Comparison of ENCODE assay signal across 14 cellular contexts in the genomic region with DNA sequence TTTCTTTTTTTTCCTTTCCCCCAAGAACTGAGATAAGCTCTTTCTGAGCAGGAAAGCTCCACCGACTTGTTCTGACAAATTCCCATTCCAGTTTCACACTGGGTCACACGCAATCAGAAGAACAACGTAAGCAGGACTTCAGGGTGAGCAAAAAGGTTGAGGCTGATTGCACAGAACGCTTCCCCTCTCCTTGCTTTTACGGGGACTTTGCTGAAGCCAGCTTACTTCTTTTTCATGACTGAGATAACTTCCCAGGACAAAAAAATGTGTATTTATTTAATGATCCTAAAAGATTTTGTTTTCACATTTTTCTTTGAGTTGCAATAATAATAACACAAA.
DNase-seq lines count a peak whose midpoint lies in the region; ATAC-seq and TF ChIP-seq lines count a peak whose summit lies in the region.
"Had no signal": no experiment of that assay in that cellular context is flagged by ENCODE, and none has a peak within 500 bp of the region (broad histone marks: within the 10 kb centered on the region; RNA-seq: fewer than 3 reads in every experiment).

No MANE protein-coding gene starts in this region.

- TF ChIP-seq CTCF in Caco-2 (IDR thresholded peaks at IDR 0.05; ENCODE audit: insufficient read depth in 1 of 2, low read depth in 1 of 2, low read length in 1 of 2, severe bottlenecking in 1 of 2, unreplicated experiment in 1 of 2) = no peak
- no peak for TF ChIP-seq CTCF in WTC11 (IDR thresholded peaks at IDR 0.05)
- no peak for TF ChIP-seq CTCF in fibroblast of mammary gland (conservative IDR thresholded peaks at IDR 0.05; ENCODE audit: control insufficient read depth, insufficient read depth, low read depth, low read length)
- TF ChIP-seq CTCF in neural progenitor cell (IDR thresholded peaks at IDR 0.05) = no peak

- no peak for ATAC-seq in WTC11
- ATAC-seq: activated CD4-positive, alpha-beta T cell treated with anti-CD3 and anti-CD28 coated beads for 36 hours; activated T-cell treated with anti-CD3 and anti-CD28 coated beads, Interleukin-2, amount 50 U/mL, for 72 hours; upper lobe of right lung had no signal

- intact Hi-C loops in Caco-2 (cut with micrococcal nuclease; ENCODE audit: unreplicated experiment) = loop anchor here (5.0 kb wide), 1 partner anchor 154 kb away; the partner anchor contains the start of gene PHLDA1

- H3K27ac Mint-ChIP-seq in Caco-2 (ENCODE audit: unreplicated experiment) = peak overlapping the region; percentile 79
- peak overlapping the region; percentile 19; the same call in 1 of the 2 replicates for H3K27ac Mint-ChIP-seq in WTC11
- H3K27ac Mint-ChIP-seq in neural progenitor cell = no peak overlapping the region
- H3K27ac Mint-ChIP-seq: activated CD4-positive, alpha-beta T cell treated with anti-CD3 and anti-CD28 coated beads for 36 hours; activated T-cell treated with anti-CD3 and anti-CD28 coated beads, Interleukin-2, amount 50 U/mL, for 72 hours had no signal

- H3K36me3 ChIP-seq in Caco-2 (ENCODE audit: control insufficient read depth, insufficient read depth, low read length) (no peaks in the 10 kb centered on the region), neural progenitor cell (no peaks in the 10 kb centered on the region)
- H3K36me3 ChIP-seq: sigmoid colon, upper lobe of right lung had no signal

- no peak overlapping the region for H3K4me3 Mint-ChIP-seq in Caco-2 (ENCODE audit: unreplicated experiment)
- H3K4me3 Mint-ChIP-seq in WTC11 = no peak overlapping the region
- H3K4me3 Mint-ChIP-seq in neural progenitor cell = no peak overlapping the region
- H3K4me3 Mint-ChIP-seq: activated CD4-positive, alpha-beta T cell treated with anti-CD3 and anti-CD28 coated beads for 36 hours; activated T-cell treated with anti-CD3 and anti-CD28 coated beads, Interleukin-2, amount 50 U/mL, for 72 hours had no signal

- H3K27ac ChIP-seq in neural progenitor cell = no peak overlapping the region
- H3K27ac ChIP-seq: sigmoid colon, upper lobe of right lung had no signal

- H3K4me1 ChIP-seq in Caco-2 (peaks cover 36% of the 10 kb centered on the region), neural progenitor cell (peaks cover 22% of the 10 kb centered on the region)
- H3K4me1 ChIP-seq: sigmoid colon, upper lobe of right lung had no signal

- H3K9me3 Mint-ChIP-seq in Caco-2 (ENCODE audit: unreplicated experiment) (peaks cover 14% of the 10 kb centered on the region), WTC11 (peaks cover 9% of the 10 kb centered on the region; the same call in 1 of the 2 replicates), neural progenitor cell (no peaks in the 10 kb centered on the region)

- H4K20me1 ChIP-seq in neural progenitor cell (ENCODE audit: low read depth) = no peaks in the 10 kb centered on the region

- H3K4me3 ChIP-seq in Caco-2 (ENCODE audit: low read depth, low read length) = no peak overlapping the region
- H3K4me3 ChIP-seq in fibroblast of mammary gland (ENCODE audit: control insufficient read depth, low read depth, low read length) = no peak overlapping the region
- H3K4me3 ChIP-seq in neural progenitor cell = no peak overlapping the region
- H3K4me3 ChIP-seq: sigmoid colon, upper lobe of right lung had no signal

- H3K27me3 Mint-ChIP-seq in Caco-2 (ENCODE audit: insufficient read depth, unreplicated experiment) = no peaks in the 10 kb centered on the region
- peaks cover 3% of the 10 kb centered on the region for H3K27me3 Mint-ChIP-seq in WTC11 (ENCODE audit: low read depth)
- no peaks in the 10 kb centered on the region for H3K27me3 Mint-ChIP-seq in neural progenitor cell (ENCODE audit: insufficient read depth, low read depth)

- peaks cover 14% of the 10 kb centered on the region for H3K9me3 ChIP-seq in Caco-2
- no peaks in the 10 kb centered on the region for H3K9me3 ChIP-seq in neural progenitor cell (ENCODE audit: low read depth)
- H3K9me3 ChIP-seq: sigmoid colon, upper lobe of right lung had no signal

- peaks cover 28% of the 10 kb centered on the region for H3K4me1 Mint-ChIP-seq in Caco-2 (ENCODE audit: low read depth, unreplicated experiment)
- H3K4me1 Mint-ChIP-seq in WTC11 = peaks cover 55% of the 10 kb centered on the region
- peaks cover 24% of the 10 kb centered on the region for H3K4me1 Mint-ChIP-seq in neural progenitor cell

- CTCF ChIA-PET in Caco-2 (lab: Charles Lee) = no interaction called here
- CTCF ChIA-PET in WTC11 (lab: Charles Lee) = no interaction called here

- H3K36me3 Mint-ChIP-seq in Caco-2 (ENCODE audit: insufficient read depth, unreplicated experiment) (no peaks in the 10 kb centered on the region), WTC11 (no peaks in the 10 kb centered on the region), neural progenitor cell (no peaks in the 10 kb centered on the region)

- no peak overlapping the region for H3K4me2 ChIP-seq in neural progenitor cell

- POLR2A ChIA-PET in Caco-2 (lab: Charles Lee) = no interaction called here
- POLR2A ChIA-PET in WTC11 (lab: Charles Lee) = no interaction called here

- no peaks in the 10 kb centered on the region for H3F3A ChIP-seq in neural progenitor cell (ENCODE audit: low read depth)

- peak overlapping the region; percentile 70 for H2AFZ ChIP-seq in neural progenitor cell (replicated peaks)

- no peak overlapping the region for H3K9ac ChIP-seq in neural progenitor cell

- DNase-seq in Caco-2 = no peak
- DNase-seq in WTC11 (ENCODE audit: low spot score) = no peak
- peak; percentile 77 for DNase-seq in fibroblast of mammary gland (ENCODE audit: low read depth)
- no peak for DNase-seq in neural progenitor cell (ENCODE audit: low spot score)
- no peak for DNase-seq in AG08396 (ENCODE audit: low spot score)
- DNase-seq in middle frontal gyrus (ENCODE audit: extremely low spot score, low spot score) = no peak
- DNase-seq in pons (ENCODE audit: low spot score) = no peak
- DNase-seq in NCI-H526 treated with DMSO at 0.1 percent for 48 hours (lab: John Stamatoyannopoulos, UW) = no peak
- DNase-seq: activated CD4-positive, alpha-beta T cell treated with anti-CD3 and anti-CD28 coated beads for 36 hours; activated T-cell treated with anti-CD3 and anti-CD28 coated beads, Interleukin-2, amount 50 U/mL, for 72 hours; central memory CD4-positive, alpha-beta T cell; DND-41; sigmoid colon; upper lobe of right lung had no signal

- no TSS peak for BruUV-seq in Caco-2 (replicated peaks; lab: Mats Ljungman, UMichigan)

- H3K27me3 ChIP-seq in Caco-2 (replicated peaks; ENCODE audit: control insufficient read depth, insufficient read depth, low read length) (no peaks in the 10 kb centered on the region), neural progenitor cell (no peaks in the 10 kb centered on the region)
- H3K27me3 ChIP-seq: sigmoid colon, upper lobe of right lung had no signal

- no peaks in the 10 kb centered on the region for H3K79me2 ChIP-seq in neural progenitor cell (ENCODE audit: low read depth)

TF ChIP-seq in WTC11, 78 proteins besides CTCF, POLR2A, EP300 and RAD21 (continues in another document):
- TF ChIP-seq, protein P1, sequence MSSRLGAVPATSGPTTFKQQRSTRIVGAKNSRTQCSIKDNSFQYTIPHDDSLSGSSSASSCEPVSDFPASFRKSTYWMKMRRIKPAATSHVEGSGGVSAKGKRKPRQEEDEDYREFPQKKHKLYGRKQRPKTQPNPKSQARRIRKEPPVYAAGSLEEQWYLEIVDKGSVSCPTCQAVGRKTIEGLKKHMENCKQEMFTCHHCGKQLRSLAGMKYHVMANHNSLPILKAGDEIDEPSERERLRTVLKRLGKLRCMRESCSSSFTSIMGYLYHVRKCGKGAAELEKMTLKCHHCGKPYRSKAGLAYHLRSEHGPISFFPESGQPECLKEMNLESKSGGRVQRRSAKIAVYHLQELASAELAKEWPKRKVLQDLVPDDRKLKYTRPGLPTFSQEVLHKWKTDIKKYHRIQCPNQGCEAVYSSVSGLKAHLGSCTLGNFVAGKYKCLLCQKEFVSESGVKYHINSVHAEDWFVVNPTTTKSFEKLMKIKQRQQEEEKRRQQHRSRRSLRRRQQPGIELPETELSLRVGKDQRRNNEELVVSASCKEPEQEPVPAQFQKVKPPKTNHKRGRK (CRISPR knock-in tag; IDR thresholded peaks at IDR 0.05; ENCODE audit: borderline replicate concordance) = no peak
- TF ChIP-seq GABPB1 (CRISPR knock-in tag; IDR thresholded peaks at IDR 0.05) (no peak), E2F5 (CRISPR knock-in tag; IDR thresholded peaks at IDR 0.05) (no peak), ZNF425 (CRISPR knock-in tag; conservative IDR thresholded peaks at IDR 0.05) (no peak), EMX1 (CRISPR knock-in tag; IDR thresholded peaks at IDR 0.05) (no peak), ZNF138 (CRISPR knock-in tag; conservative IDR thresholded peaks at IDR 0.05) (no peak)
